8 cellular contexts compared by ENCODE assay signal in genomic region chr10:80118669-80119068, GRCh38. TPM values are rescaled to one million over a fixed set of nuclear protein-coding genes. Genes with fewer than 3 reads are reported as not detected.
"Had no signal": no experiment of that assay in that cellular context is flagged by ENCODE, and none has a peak within 500 bp of the region (broad histone marks: within the 10 kb centered on the region; RNA-seq: fewer than 3 reads in every experiment).

No MANE protein-coding gene starts in this region.

- DNase-seq: GDM1, GF-D8 had no signal

- H3K4me3 ChIP-seq: GM12878 had no signal

- FAIRE-seq: G401.6, GM12878, GM12891, GM12892, GM18507, GM19239 had no signal

- ATAC-seq: GM12878 had no signal

RNA-seq across cellular contexts. Expression of gene PLAC9, which starts 13.9 kb away (rescaled TPM):
- total RNA-seq: GM12878 had no signal
- polyA plus RNA-seq: GM12878 had no signal
